ENCODE assay signal across 9 cellular contexts in genomic region chr16:74275031-74275636, GRCh38. TPM values are rescaled to one million over a fixed set of nuclear protein-coding genes. Genes with fewer than 3 reads are reported as not detected.
A peak's percentile ranks its signal among the peaks of the same experiment; 100 is the strongest.
DNase-seq lines count a peak whose midpoint lies in the region; ATAC-seq, FAIRE-seq and TF ChIP-seq lines count a peak whose summit lies in the region.
"Had no signal": no experiment of that assay in that cellular context is flagged by ENCODE, and none has a peak within 500 bp of the region (broad histone marks: within the 10 kb centered on the region; RNA-seq: fewer than 3 reads in every experiment).

No MANE protein-coding gene starts in this region.

- CTCF ChIA-PET in GM12878 (lab: Yijun Ruan, JAX): interaction anchor here (0.6 to 3.2 kb wide), 14 partner anchors 8 to 1617 kb away, joined by 3 to 18 read pairs (median 4); no protein-coding TSS in a partner anchor

- in situ Hi-C loops in GM12878 (cut with MboI): no loop called here

- peak; percentile 56 for DNase-seq in ELR (ENCODE audit: low read depth)
- DNase-seq in LNCaP clone FGC (ENCODE audit: low read depth): no peak
- no peak for DNase-seq in GM12878 (ENCODE audit: low read depth, low spot score)
- DNase-seq in neural crest cell (ENCODE audit: low read depth, low spot score): no peak
- DNase-seq in NCI-H2029 treated with DMSO at 0.1 percent for 48 hours (lab: John Stamatoyannopoulos, UW): no peak
- DNase-seq in GM19239 (ENCODE audit: insufficient read length, low spot score): no peak

- no peak overlapping the region for H3K4me3 Mint-ChIP-seq in neural crest cell
- H3K4me3 Mint-ChIP-seq: stimulated activated memory B cell treated with anti-CD40 and anti-IgM and Interleukin-4, amounts not matched to agents 10 μg/mL and 1 μg/mL and 100 μg/mL, for 72 hours had no signal

- ATAC-seq in GM12878 (no peak), HG03280 (IDR thresholded peaks at IDR 0.05; ENCODE audit: unreplicated experiment) (no peak), gastroesophageal sphincter (no peak)
- ATAC-seq: stimulated activated memory B cell treated with anti-CD40 and anti-IgM and Interleukin-4, amounts not matched to agents 10 μg/mL and 1 μg/mL and 100 μg/mL, for 72 hours had no signal

- no peaks in the 10 kb centered on the region for H4K20me1 ChIP-seq in GM12878 (ENCODE audit: control insufficient read depth, insufficient read depth)

- no peak overlapping the region for H2AFZ ChIP-seq in GM12878 (ENCODE audit: control insufficient read depth, low read depth, low read length)

- SMC1A ChIA-PET in GM12878 (lab: Charles Lee; ENCODE audit: uncharacterized antibody, unreplicated experiment): interaction anchor here (0.8 to 1.4 kb wide), 5 partner anchors 18 to 561 kb away, joined by 3 to 5 read pairs (median 3); no protein-coding TSS in a partner anchor

- peaks cover 7% of the 10 kb centered on the region for H3K4me1 Mint-ChIP-seq in neural crest cell
- H3K4me1 Mint-ChIP-seq: stimulated activated memory B cell treated with anti-CD40 and anti-IgM and Interleukin-4, amounts not matched to agents 10 μg/mL and 1 μg/mL and 100 μg/mL, for 72 hours had no signal

- no peaks in the 10 kb centered on the region for H3K9me3 Mint-ChIP-seq in neural crest cell

- WGBS in GM12878 (ENCODE audit: insufficient coverage, insufficient replicate concordance, low lambda C conversion rate, missing lambda C conversion rate): 0% methylated on average over 2 of the region's 2 CpGs
- 31 to 33% methylated on average over 2 of the region's 2 CpGs for whole genome bisulfite sequencing in gastroesophageal sphincter (ENCODE audit: low coverage in 1 of 2), 2 donors

- H3K27me3 ChIP-seq in GM12878 (replicated peaks in 1 of 2; ENCODE audit: control insufficient read depth in 2 of 2, insufficient read depth in 2 of 2, low read length in 1 of 2) (no peaks in the 10 kb centered on the region), gastroesophageal sphincter (no peaks in the 10 kb centered on the region)

- peaks cover 18% of the 10 kb centered on the region for H3K27me3 Mint-ChIP-seq in neural crest cell (ENCODE audit: low read depth)

- H3K4me1 ChIP-seq in GM12878 (ENCODE audit: control insufficient read depth, insufficient read depth, low read length) (no peaks in the 10 kb centered on the region), gastroesophageal sphincter (no peaks in the 10 kb centered on the region)

- peak; percentile 45 for TF ChIP-seq CTCF in LNCaP clone FGC (IDR thresholded peaks at IDR 0.05; ENCODE audit: control insufficient read depth, extremely low read depth, insufficient read depth)
- peak; percentile 22 to 50 (median 28); a peak in 4 of 6 replicates for TF ChIP-seq CTCF in GM12878 (IDR thresholded peaks at IDR 0.05 in 2 of 3, conservative IDR thresholded peaks at IDR 0.05 in 1 of 3; ENCODE audit: control insufficient read depth in 2 of 3, extremely low read depth in 1 of 3, insufficient read depth in 1 of 3, low read depth in 3 of 3, low read length in 3 of 3)
- TF ChIP-seq CTCF in neural crest cell (conservative IDR thresholded peaks at IDR 0.05): peak; percentile 76
- peak in 2 of 4 experiments; percentile 42 to 51 for TF ChIP-seq CTCF in gastroesophageal sphincter (IDR thresholded peaks at IDR 0.05)

- RAD21 ChIA-PET in GM12878 (lab: Charles Lee; ENCODE audit: unreplicated experiment): interaction anchor here (0.6 to 3.2 kb wide), 3 partner anchors 211 to 240 kb away, joined by 3 to 20 read pairs (median 4); no protein-coding TSS in a partner anchor

- H3K36me3 ChIP-seq in GM12878 (ENCODE audit: control insufficient read depth in 2 of 2, insufficient read depth in 2 of 2, low read length in 1 of 2) (no peaks in the 10 kb centered on the region; a peak in 1 of 4 replicates), gastroesophageal sphincter (no peaks in the 10 kb centered on the region)

- TF ChIP-seq POLR2A in GM12878 (IDR thresholded peaks at IDR 0.05; ENCODE audit: low read depth, low read length) (no peak), gastroesophageal sphincter (IDR thresholded peaks at IDR 0.05) (no peak)

- H3K4me2 ChIP-seq in GM12878 (ENCODE audit: control insufficient read depth, insufficient read depth): no peak overlapping the region

- POLR2A ChIA-PET in GM12878 (lab: Charles Lee): no interaction called here

- peak; percentile 63 for TF ChIP-seq RAD21 in GM12878 (IDR thresholded peaks at IDR 0.05; ENCODE audit: insufficient read depth, low read depth, low read length)

- no peak for TF ChIP-seq EP300 in GM12878 (IDR thresholded peaks at IDR 0.05; ENCODE audit: borderline replicate concordance in 1 of 2, control insufficient read depth in 1 of 2, low read depth in 2 of 2, low read length in 2 of 2)
- no peak for TF ChIP-seq EP300 in gastroesophageal sphincter (IDR thresholded peaks at IDR 0.05)

- no peaks in the 10 kb centered on the region for H3K36me3 Mint-ChIP-seq in neural crest cell (ENCODE audit: low read depth)

- H3K27ac Mint-ChIP-seq in neural crest cell (ENCODE audit: unreplicated experiment): no peak overlapping the region
- H3K27ac Mint-ChIP-seq: stimulated activated memory B cell treated with anti-CD40 and anti-IgM and Interleukin-4, amounts not matched to agents 10 μg/mL and 1 μg/mL and 100 μg/mL, for 72 hours had no signal

- H3K9me3 ChIP-seq in GM12878 (replicated peaks; ENCODE audit: control insufficient read depth, insufficient read depth, low read length): no peaks in the 10 kb centered on the region
- H3K9me3 ChIP-seq in gastroesophageal sphincter: no peaks in the 10 kb centered on the region

- no peak overlapping the region for H3K4me3 ChIP-seq in LNCaP clone FGC (ENCODE audit: low read depth, low read length)
- H3K4me3 ChIP-seq in GM12878: no peak overlapping the region
- no peak overlapping the region for H3K4me3 ChIP-seq in gastroesophageal sphincter

- H3K9ac ChIP-seq in GM12878 (ENCODE audit: control insufficient read depth, insufficient read depth, low read length): no peak overlapping the region

- FAIRE-seq in GM12878 (lab: Jason Lieb, UNC) (peak; percentile 27), GM19239 (lab: Jason Lieb, UNC) (no peak)

- intact Hi-C loops in GM12878 (cut with micrococcal nuclease; ENCODE audit: unreplicated experiment): loop anchor here (10.0 kb wide), 1 partner anchor 210 kb away; no protein-coding TSS in a partner anchor

- BruUV-seq in GM12878 (replicated peaks; lab: Mats Ljungman, UMichigan): no TSS peak

- H3K79me2 ChIP-seq in GM12878 (ENCODE audit: control insufficient read depth, insufficient read depth, low read length): no peaks in the 10 kb centered on the region

- H3K27ac ChIP-seq in GM12878 (ENCODE audit: control insufficient read depth, insufficient read depth) (no peak overlapping the region), gastroesophageal sphincter (no peak overlapping the region)

TF ChIP-seq in GM12878, 131 proteins besides CTCF, POLR2A, EP300 and RAD21:
- TF ChIP-seq SMC3 (IDR thresholded peaks at IDR 0.05; ENCODE audit: borderline replicate concordance, low read length) (peak; percentile 28; the same call in 1 of the 2 replicates), SKIL (IDR thresholded peaks at IDR 0.05; ENCODE audit: low read depth, poor library complexity, severe bottlenecking) (no peak)
TF ChIP-seq in GM12878: peak in this region for 1.

RNA-seq across cellular contexts. Expression of gene PSMD7, which starts 21.5 kb away (rescaled TPM):
- total RNA-seq in GM12878 (2013; cell fraction: nucleolus; rRNA removed): 46.6 and 47.1 TPM in 2 replicates
- 64.3 and 71.9 TPM in 2 replicates for total RNA-seq in GM12878 (2014; rRNA removed)
- 92.2 and 101 TPM in 2 replicates for total RNA-seq in GM12878 (2014; rRNA removed; fragmentation: Illumina TruSeq; extraction: Trizol)
- total RNA-seq in GM12878 (2021): 92.2 TPM in 2 replicates
- polyA plus RNA-seq in GM12878 (2011; ENCODE audit: low read depth): 57.2 TPM
- polyA plus RNA-seq in GM12878 (2011; rRNA removed): 99.4 and 125 TPM in 2 replicates
- polyA plus RNA-seq in GM12878 (2011; cell fraction: cytosol; rRNA removed): 64.2 and 76.6 TPM in 2 replicates
- polyA plus RNA-seq in GM12878 (2011; cell fraction: nucleus; rRNA removed): 54.2 and 63.0 TPM in 2 replicates
- 76.9 and 82.3 TPM in 2 replicates for polyA plus RNA-seq in GM12878 (2012)
- 137 and 163 TPM in 2 replicates for polyA plus RNA-seq in GM12878 (2014; fragmentation: Illumina TruSeq; extraction: Trizol)
- polyA plus RNA-seq in GM12878 (2014; fragmentation: Nextera tagmentation; extraction: Ambion mirVana): 100 to 1,000 TPM in 1 of 2 experiments, 10 to 100 TPM in 1; 66.9 to 102 TPM
- 100.0 and 107 TPM in 2 replicates for polyA plus RNA-seq in GM12878 (2014; rRNA removed)
- 100 to 1,000 TPM; 188 to 199 TPM for polyA plus RNA-seq in GM12878 (2016; fragmentation: Nextera tagmentation; extraction: Ambion mirVana)
- polyA minus RNA-seq in GM12878 (2011; rRNA and poly(A)+ RNA removed): 55.3 and 90.9 TPM in 2 replicates
- polyA minus RNA-seq in GM12878 (2011; cell fraction: cytosol; rRNA and poly(A)+ RNA removed): 21.1 and 36.2 TPM in 2 replicates
- 24.3 and 35.9 TPM in 2 replicates for polyA minus RNA-seq in GM12878 (2011; cell fraction: nucleus; rRNA and poly(A)+ RNA removed)
- 114 and 119 TPM in 2 replicates for total RNA-seq in neural crest cell
- total RNA-seq in gastroesophageal sphincter: 100 to 1,000 TPM in 3 of 4 donors, 10 to 100 TPM in 1; 70.5 to 111 (median 105) TPM
